In the genomic region with DNA sequence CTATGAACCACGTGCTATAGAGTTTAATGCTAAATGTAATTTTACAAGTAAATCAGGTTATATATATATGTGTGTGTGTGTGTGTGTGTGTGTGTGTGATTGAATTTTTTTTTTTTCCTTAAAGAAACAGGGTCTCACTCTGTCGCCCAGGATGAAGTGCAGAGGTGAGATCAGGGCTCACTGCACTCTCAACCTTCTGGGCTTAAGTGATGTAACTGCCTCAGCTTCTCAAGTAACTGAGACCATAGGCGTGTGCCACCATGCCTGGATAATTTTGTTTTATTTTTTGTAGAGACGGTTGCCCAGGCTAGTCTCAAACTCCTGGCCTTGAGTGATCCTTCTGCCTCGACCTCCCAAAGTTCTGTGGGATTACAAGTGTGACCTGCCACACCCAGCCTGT, we compare ENCODE assay signal across 30 cellular contexts.
"Had no signal": no experiment of that assay in that cellular context is flagged by ENCODE, and none has a peak within 500 bp of the region (broad histone marks: within the 10 kb centered on the region; RNA-seq: fewer than 3 reads in every experiment).

No MANE protein-coding gene starts in this region.

- H3K27ac Mint-ChIP-seq: activated CD4-positive, alpha-beta T cell treated with anti-CD3 and anti-CD28 coated beads, Interleukin-2, amount 10 ng/mL, durations not matched to agents 24 days and 14 days; activated CD8-positive, alpha-beta T cell treated with anti-CD3 and anti-CD28 coated beads for 36 hours; activated naive CD4-positive, alpha-beta T cell treated with anti-CD3 and anti-CD28 coated beads, Interleukin-2, amount 50 U/mL, for 24 hours; activated naive CD8-positive, alpha-beta T cell treated with anti-CD3 and anti-CD28 coated beads, Interleukin-2, amount 10 ng/mL, durations not matched to agents 7 days and 5 days; activated T-cell treated with anti-CD3 and anti-CD28 coated beads, Interleukin-2, amount 50 U/mL, for 72 hours; activated T-helper 17 cell treated with anti-CD3 and anti-CD28 coated beads, Interleukin-2, amount 50 U/mL, for 72 hours had no signal

- H3K4me1 ChIP-seq: colonic mucosa had no signal

- H3K27me3 Mint-ChIP-seq: activated CD4-positive, alpha-beta T cell treated with anti-CD3 and anti-CD28 coated beads, Interleukin-2, amount 10 ng/mL, durations not matched to agents 24 days and 14 days; activated CD8-positive, alpha-beta T cell treated with anti-CD3 and anti-CD28 coated beads for 36 hours; activated naive CD4-positive, alpha-beta T cell treated with anti-CD3 and anti-CD28 coated beads, Interleukin-2, amount 50 U/mL, for 24 hours; activated naive CD8-positive, alpha-beta T cell treated with anti-CD3 and anti-CD28 coated beads, Interleukin-2, amount 10 ng/mL, durations not matched to agents 7 days and 5 days; activated T-helper 17 cell treated with anti-CD3 and anti-CD28 coated beads, Interleukin-2, amount 50 U/mL, for 72 hours; central memory CD8-positive, alpha-beta T cell had no signal

- DNase-seq: activated CD4-positive, alpha-beta T cell treated with anti-CD3 and anti-CD28 coated beads, Interleukin-2, amount 10 ng/mL, durations not matched to agents 24 days and 14 days; activated CD4-positive, alpha-beta T cell treated with anti-CD3 and anti-CD28 coated beads, Interleukin-2, amount 50 U/mL, for 4 hours; activated CD8-positive, alpha-beta T cell treated with anti-CD3 and anti-CD28 coated beads for 36 hours; activated effector memory CD4-positive, alpha-beta T cell treated with anti-CD3 and anti-CD28 coated beads, Interleukin-2, amount 50 U/mL, for 16 hours; activated naive CD4-positive, alpha-beta T cell treated with Interleukin-2 at 50 U/mL for 16 hours; activated naive CD8-positive, alpha-beta T cell treated with anti-CD3 and anti-CD28 coated beads, Interleukin-2, amount 10 ng/mL, durations not matched to agents 7 days and 5 days; activated T-cell treated with anti-CD3 and anti-CD28 coated beads, Interleukin-2, amount 50 U/mL, for 1 hour; activated T-cell treated with anti-CD3 and anti-CD28 coated beads, Interleukin-2, amount 50 U/mL, for 72 hours; amygdala; colonic mucosa; NCI-H1105; NCI-H1417 treated with DMSO at 0.1 percent for 48 hours; NCI-H187 treated with DMSO at 0.1 percent for 48 hours; NCI-H2081; NCI-H2171 treated with DMSO at 0.1 percent for 48 hours; NCI-H2227 treated with DMSO at 0.1 percent for 48 hours; NCI-H446; NCI-H510A treated with DMSO at 0.1 percent for 48 hours; NCI-H526 treated with DMSO at 0.1 percent for 48 hours; NCI-H774; PC-9; Right ventricle myocardium superior; T1000; WERI-Rb-1 had no signal

- H3K4me2 ChIP-seq: PC-9 had no signal

- ATAC-seq: activated CD8-positive, alpha-beta T cell treated with anti-CD3 and anti-CD28 coated beads for 36 hours; activated T-cell treated with anti-CD3 and anti-CD28 coated beads, Interleukin-2, amount 50 U/mL, for 72 hours; activated T-helper 17 cell treated with anti-CD3 and anti-CD28 coated beads, Interleukin-2, amount 50 U/mL, for 72 hours had no signal

- H3K27me3 ChIP-seq: ascending aorta, cardiac muscle cell, colonic mucosa had no signal

- H3K9me3 Mint-ChIP-seq: activated CD4-positive, alpha-beta T cell treated with anti-CD3 and anti-CD28 coated beads, Interleukin-2, amount 10 ng/mL, durations not matched to agents 24 days and 14 days; activated naive CD4-positive, alpha-beta T cell treated with anti-CD3 and anti-CD28 coated beads, Interleukin-2, amount 50 U/mL, for 24 hours; activated T-helper 17 cell treated with anti-CD3 and anti-CD28 coated beads, Interleukin-2, amount 50 U/mL, for 72 hours had no signal

- H3K4me3 ChIP-seq: ascending aorta, cardiac muscle cell, colonic mucosa, PC-9, SK-N-MC had no signal

- H2AFZ ChIP-seq: PC-9 had no signal

- H3K36me3 ChIP-seq: ascending aorta, cardiac muscle cell, colonic mucosa, WERI-Rb-1 had no signal

- H3K27ac ChIP-seq: ascending aorta, colonic mucosa, PC-9, SK-N-MC, WERI-Rb-1 had no signal

- H3K9me3 ChIP-seq: ascending aorta, colonic mucosa had no signal

- H3K4me3 Mint-ChIP-seq: activated CD4-positive, alpha-beta T cell treated with anti-CD3 and anti-CD28 coated beads, Interleukin-2, amount 10 ng/mL, durations not matched to agents 24 days and 14 days; activated CD8-positive, alpha-beta T cell treated with anti-CD3 and anti-CD28 coated beads for 36 hours; activated naive CD4-positive, alpha-beta T cell treated with anti-CD3 and anti-CD28 coated beads, Interleukin-2, amount 50 U/mL, for 24 hours; activated naive CD8-positive, alpha-beta T cell treated with anti-CD3 and anti-CD28 coated beads, Interleukin-2, amount 10 ng/mL, durations not matched to agents 7 days and 5 days; activated T-cell treated with anti-CD3 and anti-CD28 coated beads, Interleukin-2, amount 50 U/mL, for 72 hours; activated T-helper 17 cell treated with anti-CD3 and anti-CD28 coated beads, Interleukin-2, amount 50 U/mL, for 72 hours; central memory CD8-positive, alpha-beta T cell had no signal
